In the genomic region with DNA sequence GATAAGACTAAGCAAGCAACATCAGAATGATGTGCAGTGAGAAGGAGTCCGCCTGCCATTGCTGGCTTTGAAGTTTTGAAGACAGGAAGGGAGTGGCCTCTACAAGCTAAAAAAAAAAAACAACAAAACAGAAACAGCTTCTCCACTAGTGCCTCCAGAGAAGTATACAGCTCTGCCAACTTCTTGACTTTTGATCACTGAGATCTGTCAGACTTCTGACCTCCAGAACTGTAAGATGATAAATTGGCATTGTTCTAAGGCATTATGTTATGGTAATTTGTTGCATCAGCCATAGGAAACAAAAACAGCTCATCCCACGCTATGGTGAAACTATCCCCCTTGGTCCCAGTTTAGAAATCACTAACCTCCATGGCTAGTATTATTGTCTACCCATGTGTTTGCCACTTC, we compare ENCODE assay signal across 13 cellular contexts.
DNase-seq lines count a peak whose midpoint lies in the region; ATAC-seq and TF ChIP-seq lines count a peak whose summit lies in the region.
"Had no signal": no experiment of that assay in that cellular context is flagged by ENCODE, and none has a peak within 500 bp of the region (broad histone marks: within the 10 kb centered on the region; RNA-seq: fewer than 3 reads in every experiment).

No MANE protein-coding gene starts in this region.

- no peaks in the 10 kb centered on the region for H3K27me3 ChIP-seq in CD8-positive, alpha-beta T cell (ENCODE audit: insufficient read depth, low read length)
- H3K27me3 ChIP-seq in BE2C, result no peaks in the 10 kb centered on the region
- H3K27me3 ChIP-seq: upper lobe of left lung had no signal

- H3K4me3 ChIP-seq in CD8-positive, alpha-beta T cell (ENCODE audit: low read depth, low read length), result no peak overlapping the region
- no peak overlapping the region for H3K4me3 ChIP-seq in BE2C (ENCODE audit: low read depth, low read length)
- H3K4me3 ChIP-seq: upper lobe of left lung had no signal

- no peak for DNase-seq in CD8-positive, alpha-beta T cell
- DNase-seq in T follicular helper cell (ENCODE audit: low read depth) (peak; percentile 3), fibroblast of the conjunctiva (ENCODE audit: low read depth) (peak; percentile 27), NCI-H146 (lab: John Stamatoyannopoulos, UW) (no peak), BE2C (no peak), mucosa of gallbladder (ENCODE audit: low spot score) (no peak), NCI-H82 treated with DMSO at 0.1 percent for 48 hours (lab: John Stamatoyannopoulos, UW; ENCODE audit: unreplicated experiment) (no peak)
- DNase-seq: activated CD4-positive, alpha-beta T cell treated with anti-CD3 and anti-CD28 coated beads for 4 hours; NCI-H524 treated with DMSO at 0.1 percent for 48 hours; retina; SHP77 treated with DMSO at 0.1 percent for 48 hours; upper lobe of left lung had no signal

- peaks cover 18% of the 10 kb centered on the region for H3K4me1 Mint-ChIP-seq in CD8-positive, alpha-beta T cell (ENCODE audit: low read depth)

- H3K36me3 Mint-ChIP-seq in CD8-positive, alpha-beta T cell, result no peaks in the 10 kb centered on the region

- H3K9me3 Mint-ChIP-seq in CD8-positive, alpha-beta T cell, result no peaks in the 10 kb centered on the region

- no peak for TF ChIP-seq CTCF in CD8-positive, alpha-beta T cell (IDR thresholded peaks at IDR 0.05)
- no peak for TF ChIP-seq CTCF in BE2C (IDR thresholded peaks at IDR 0.05; ENCODE audit: low read depth, low read length)

- no peaks in the 10 kb centered on the region for H3K36me3 ChIP-seq in CD8-positive, alpha-beta T cell (ENCODE audit: insufficient read depth, low read length)
- H3K36me3 ChIP-seq in BE2C, result no peaks in the 10 kb centered on the region
- H3K36me3 ChIP-seq: upper lobe of left lung had no signal

- peak overlapping the region; percentile 47 for H3K27ac Mint-ChIP-seq in CD8-positive, alpha-beta T cell

- POLR2A ChIA-PET in CD8-positive, alpha-beta T cell (lab: Charles Lee), result no interaction called here

- peaks cover 10% of the 10 kb centered on the region for H3K4me1 ChIP-seq in CD8-positive, alpha-beta T cell (ENCODE audit: insufficient read depth, low read length)
- no peaks in the 10 kb centered on the region for H3K4me1 ChIP-seq in BE2C

- CTCF ChIA-PET in CD8-positive, alpha-beta T cell (lab: Charles Lee), result no interaction called here

- intact Hi-C loops in CD8-positive, alpha-beta T cell (cut with DNase I, micrococcal nuclease), result no loop called here

- peak; percentile 42 for ATAC-seq in CD8-positive, alpha-beta T cell
- peak; percentile 79 for ATAC-seq in GM21526 (IDR thresholded peaks at IDR 0.05; ENCODE audit: low FRiP score, unreplicated experiment)

- H3K4me3 Mint-ChIP-seq in CD8-positive, alpha-beta T cell, result no peak overlapping the region

- no peaks in the 10 kb centered on the region for H3K9me3 ChIP-seq in CD8-positive, alpha-beta T cell (ENCODE audit: low read length)
- no peaks in the 10 kb centered on the region; the same call in 1 of the 2 replicates for H3K9me3 ChIP-seq in BE2C
- H3K9me3 ChIP-seq: upper lobe of left lung had no signal

- H3K27me3 Mint-ChIP-seq in CD8-positive, alpha-beta T cell (ENCODE audit: low read depth), result no peaks in the 10 kb centered on the region

- H3K27ac ChIP-seq in CD8-positive, alpha-beta T cell (ENCODE audit: low read depth, low read length), result no peak overlapping the region
- H3K27ac ChIP-seq: upper lobe of left lung had no signal

Comparison
In these comparisons a context has a peak if more than half of its experiments do, and no peak if none do; other contexts are left out.
1. DNase-seq: peak in T follicular helper cell (single experiment) and fibroblast of the conjunctiva (single experiment); none in CD8-positive, alpha-beta T cell (0 of 7), NCI-H146 (single experiment), BE2C (single experiment), mucosa of gallbladder (single experiment) and NCI-H82 treated with DMSO at 0.1 percent for 48 hours (single experiment).